ENCODE assay signal across 8 cellular contexts in the genomic region with DNA sequence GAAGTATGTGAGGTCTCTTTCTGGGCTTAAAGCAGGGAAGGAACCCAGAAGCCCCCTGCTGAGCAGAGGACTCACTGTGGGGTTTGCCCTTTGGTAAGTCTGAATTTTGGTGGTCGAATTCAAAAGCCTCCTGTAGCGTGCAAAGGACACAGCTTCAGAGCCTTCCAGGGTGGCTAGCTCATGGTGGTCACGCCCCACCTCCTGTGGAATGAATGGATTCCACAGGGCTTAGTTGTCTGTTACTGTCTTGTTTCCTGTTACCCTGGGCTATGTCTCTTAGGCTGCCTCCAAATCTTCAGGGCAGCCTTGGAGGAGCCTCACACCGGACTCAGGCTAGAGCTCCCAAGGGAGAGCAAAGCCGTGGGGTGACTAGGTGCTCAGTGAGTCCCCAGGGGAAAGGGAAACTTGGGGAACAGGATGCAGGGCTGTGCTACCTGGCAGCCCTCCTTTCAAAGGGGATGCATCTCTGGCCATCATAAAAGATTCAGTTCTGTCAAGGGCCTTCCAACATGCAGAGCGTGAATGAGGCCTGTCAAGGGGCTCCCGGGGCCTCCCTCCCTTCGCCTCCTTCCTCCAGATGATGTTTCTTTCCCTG.
DNase-seq lines count a peak whose midpoint lies in the region; ATAC-seq, FAIRE-seq and TF ChIP-seq lines count a peak whose summit lies in the region.

No MANE protein-coding gene starts in this region.

- no peaks in the 10 kb centered on the region for H3K27me3 ChIP-seq in AG04450 (ENCODE audit: control insufficient read depth, insufficient read depth, low read length)
- H3K27me3 ChIP-seq in MG63 = no peaks in the 10 kb centered on the region
- peaks cover 0 to 43% (median 2%) of the 10 kb centered on the region in 4 donors for H3K27me3 ChIP-seq in esophagus muscularis mucosa

- H3K27ac ChIP-seq in AG04450 (ENCODE audit: low read depth, low read length) (peak overlapping the region; percentile 78), esophagus muscularis mucosa (replicated peaks in 1 of 4) (no peak overlapping the region), kidney (ENCODE audit: low read depth in 2 of 2, low read length in 2 of 2) (no peak overlapping the region)

- H3K9me3 ChIP-seq in AG04450 (ENCODE audit: control insufficient read depth, insufficient read depth, low read length) (peaks cover 8% of the 10 kb centered on the region), MG63 (no peaks in the 10 kb centered on the region), esophagus muscularis mucosa (no peaks in the 10 kb centered on the region), kidney (ENCODE audit: control insufficient read depth in 1 of 2, low read length in 2 of 2) (no peaks in the 10 kb centered on the region)

- H3K4me1 ChIP-seq in esophagus muscularis mucosa (peaks cover 0 to 12% (median 11%) of the 10 kb centered on the region in 4 donors), kidney (ENCODE audit: control insufficient read depth in 1 of 2, insufficient read depth in 1 of 2, low read depth in 1 of 2, low read length in 2 of 2) (no peaks in the 10 kb centered on the region)

- ATAC-seq in GM21526 (IDR thresholded peaks at IDR 0.05; ENCODE audit: low FRiP score, unreplicated experiment) (peak; percentile 14), GM18867 (IDR thresholded peaks at IDR 0.05; ENCODE audit: unreplicated experiment) (no peak)

- H3K36me3 ChIP-seq in MG63 (no peaks in the 10 kb centered on the region), esophagus muscularis mucosa (no peaks in the 10 kb centered on the region), kidney (ENCODE audit: control insufficient read depth in 1 of 2, insufficient read depth in 2 of 2, low read length in 2 of 2) (no peaks in the 10 kb centered on the region)

- intact Hi-C loops in esophagus muscularis mucosa (cut with DNase I) (loop anchor here (2.0 kb wide), 2 partner anchors 275 to 1837 kb away; no protein-coding TSS in a partner anchor), kidney (cut with DNase I) (loop anchor here (10.0 kb wide), 1 partner anchor 1835 kb away; no protein-coding TSS in a partner anchor)

- POLR2A ChIA-PET in AG04450 (lab: Yijun Ruan, JAX) = interaction anchor here (0.6 to 1.3 kb wide), 5 partner anchors 148 to 401 kb away, joined by 3 to 4 read pairs (median 3); no protein-coding TSS in a partner anchor

- WGBS in esophagus muscularis mucosa = 30% methylated on average over 8 of the region's 8 CpGs

- CTCF ChIA-PET in AG04450 (lab: Charles Lee) = interaction anchor here (0.5 to 8.3 kb wide), 37 partner anchors 9 to 1848 kb away, joined by 3 to 427 read pairs (median 4); no protein-coding TSS in a partner anchor

- no peak for TF ChIP-seq POLR2A in esophagus muscularis mucosa (IDR thresholded peaks at IDR 0.05; ENCODE audit: low read depth)

- TF ChIP-seq EP300 in esophagus muscularis mucosa (IDR thresholded peaks at IDR 0.05) = no peak

- H3K4me3 ChIP-seq in AG04450 (ENCODE audit: low read depth, low read length) (0 out of 2 replicates have a peak overlapping the region, but pooled peaks have one; percentile 53), MG63 (peak overlapping the region; percentile 32), esophagus muscularis mucosa (peak overlapping the region; percentile 49 to 62 (median 52)), kidney (ENCODE audit: low read length in 2 of 2) (no peak overlapping the region)

- TF ChIP-seq CTCF in AG04450 (IDR thresholded peaks at IDR 0.05; ENCODE audit: low read depth, low read length) = no peak
- TF ChIP-seq CTCF in esophagus muscularis mucosa (IDR thresholded peaks at IDR 0.05) = no peak
- no peak for TF ChIP-seq CTCF in kidney (IDR thresholded peaks at IDR 0.05; ENCODE audit: borderline replicate concordance, extremely low read depth, insufficient read depth)

- DNase-seq in AG04450 (ENCODE audit: low read depth, low spot score) = peak; percentile 49
- peak; percentile 79 for DNase-seq in MG63
- DNase-seq in esophagus muscularis mucosa (ENCODE audit: extremely low spot score) = no peak
- DNase-seq in kidney = no peak
- no peak for DNase-seq in stimulated activated naive CD4-positive, alpha-beta T cell (lab: John Stamatoyannopoulos, UW)
- no peak for DNase-seq in activated CD4-positive, alpha-beta T cell treated with anti-CD3 and anti-CD28 coated beads for 4 hours

- FAIRE-seq in kidney (lab: Jason Lieb, UNC) = no peak

- H3K9ac ChIP-seq in kidney (ENCODE audit: low read length in 2 of 2) = no peak overlapping the region

Comparison
In these comparisons a context has a peak if more than half of its experiments do, and no peak if none do; other contexts are left out.
1. DNase-seq: peak in AG04450 (single experiment) and MG63 (single experiment); none in esophagus muscularis mucosa (single experiment), kidney (single experiment), stimulated activated naive CD4-positive, alpha-beta T cell (0 of 6) and activated CD4-positive, alpha-beta T cell treated with anti-CD3 and anti-CD28 coated beads for 4 hours (0 of 2).
2. H3K4me3 ChIP-seq: peak in AG04450 (single experiment), MG63 (single experiment) and esophagus muscularis mucosa (4 of 4); none in kidney (0 of 2).